In the genomic region with DNA sequence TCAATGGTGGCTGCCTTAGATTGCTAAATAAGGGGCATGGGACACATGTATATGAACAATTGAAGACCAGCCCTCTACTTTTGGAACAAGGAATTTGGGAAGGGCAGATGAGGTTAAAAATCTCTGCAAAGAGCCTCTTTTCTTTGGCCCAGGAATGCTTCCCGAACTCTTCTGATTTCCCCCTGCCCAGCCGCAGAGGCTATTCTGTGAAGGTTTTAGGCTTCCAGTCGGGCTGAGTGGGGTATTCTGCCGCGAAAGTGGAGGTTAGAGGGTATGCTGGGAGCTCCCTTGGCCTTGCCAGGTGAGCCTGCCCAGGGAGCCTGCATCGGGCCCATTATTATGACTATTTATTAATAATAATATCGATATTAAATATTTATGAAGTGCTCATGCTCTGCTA, we compare ENCODE assay signal across 8 cellular contexts. TPM values are rescaled to one million over a fixed set of nuclear protein-coding genes. Genes with fewer than 3 reads are reported as not detected.
DNase-seq lines count a peak whose midpoint lies in the region; FAIRE-seq lines count a peak whose summit lies in the region.

No MANE protein-coding gene starts in this region.

- H3K36me3 Mint-ChIP-seq in activated CD4-positive, alpha-beta memory T cell treated with anti-CD3 and anti-CD28 coated beads for 36 hours: no peaks in the 10 kb centered on the region

- H3K27ac ChIP-seq in iPS DF 6.9 (ENCODE audit: low read length) (no peak overlapping the region), small intestine (ENCODE audit: low read depth in 1 of 2, low read length in 1 of 2) (peak overlapping the region in 1 of 2 donors; percentile 79)

- peaks cover 18% of the 10 kb centered on the region for H3K4me1 Mint-ChIP-seq in activated CD4-positive, alpha-beta memory T cell treated with anti-CD3 and anti-CD28 coated beads for 36 hours (ENCODE audit: low read depth)

- intact Hi-C loops in activated CD4-positive, alpha-beta memory T cell treated with anti-CD3 and anti-CD28 coated beads for 36 hours (cut with micrococcal nuclease): no loop called here

- H3K27me3 ChIP-seq in H7 (ENCODE audit: control insufficient read depth, insufficient read depth, low read length) (no peaks in the 10 kb centered on the region), iPS DF 6.9 (ENCODE audit: control insufficient read depth, insufficient read depth, low read length) (no peaks in the 10 kb centered on the region), small intestine (ENCODE audit: control insufficient read depth in 2 of 2, insufficient read depth in 2 of 2, low read length in 2 of 2) (no peaks in the 10 kb centered on the region)

- CTCF ChIA-PET in activated CD4-positive, alpha-beta memory T cell treated with anti-CD3 and anti-CD28 coated beads for 36 hours (lab: Charles Lee): interaction anchor here (0.8 to 2.8 kb wide), 5 partner anchors 10 to 452 kb away, joined by 3 to 17 read pairs (median 6); a partner anchor contains a TSS

- H3K9me3 ChIP-seq in iPS DF 6.9 (ENCODE audit: control insufficient read depth, insufficient read depth, low read length) (no peaks in the 10 kb centered on the region), small intestine (ENCODE audit: control insufficient read depth, low read depth) (no peaks in the 10 kb centered on the region)

- POLR2A ChIA-PET in activated CD4-positive, alpha-beta memory T cell treated with anti-CD3 and anti-CD28 coated beads for 36 hours (lab: Charles Lee): no interaction called here

- H3K4me1 ChIP-seq in iPS DF 6.9 (ENCODE audit: control insufficient read depth, insufficient read depth, low read length) (0 out of 2 replicates have a peak, but pooled peaks cover 3% of the 10 kb centered on the region), small intestine (ENCODE audit: control insufficient read depth in 2 of 2, insufficient read depth in 1 of 2, low read depth in 1 of 2, low read length in 1 of 2) (peaks cover 3 to 7% of the 10 kb centered on the region in 2 donors)

- H3K4me3 Mint-ChIP-seq in activated CD4-positive, alpha-beta memory T cell treated with anti-CD3 and anti-CD28 coated beads for 36 hours: peak overlapping the region; percentile 22

- FAIRE-seq in small intestine (lab: Jason Lieb, UNC) (no peak), urothelium cell line (lab: Jason Lieb, UNC) (no peak)

- H3K4me3 ChIP-seq in H7 (ENCODE audit: insufficient read depth, low read depth, low read length): peak overlapping the region; percentile 61
- H3K4me3 ChIP-seq in iPS DF 6.9 (ENCODE audit: low read length): peak overlapping the region; percentile 61; the same call in 1 of the 2 replicates
- H3K4me3 ChIP-seq in small intestine (ENCODE audit: low read depth in 1 of 2, low read length in 2 of 2): peak overlapping the region; percentile 67 to 88

- no CpG with 5 or more reads among the region's 7 CpGs for WGBS in iPS DF 6.9 (ENCODE audit: insufficient coverage, insufficient read length)
- 43 to 48% (median 46%) methylated on average over 7 of the region's 7 CpGs for WGBS in small intestine, 3 donors

- no peaks in the 10 kb centered on the region for H3K27me3 Mint-ChIP-seq in activated CD4-positive, alpha-beta memory T cell treated with anti-CD3 and anti-CD28 coated beads for 36 hours

- no peaks in the 10 kb centered on the region for H3K9me3 Mint-ChIP-seq in activated CD4-positive, alpha-beta memory T cell treated with anti-CD3 and anti-CD28 coated beads for 36 hours

- H3K36me3 ChIP-seq in H7 (replicated peaks; ENCODE audit: control insufficient read depth, insufficient read depth, low read length) (no peaks in the 10 kb centered on the region), iPS DF 6.9 (ENCODE audit: control insufficient read depth, insufficient read depth, low read length) (no peaks in the 10 kb centered on the region), small intestine (ENCODE audit: control insufficient read depth in 2 of 2, insufficient read depth in 2 of 2, low read length in 2 of 2) (no peaks in the 10 kb centered on the region)

- peak; percentile 66 for DNase-seq in H7
- DNase-seq in activated CD4-positive, alpha-beta memory T cell treated with anti-CD3 and anti-CD28 coated beads for 36 hours: no peak
- no peak for DNase-seq in iPS DF 6.9 (ENCODE audit: low read depth, low spot score)
- no peak for DNase-seq in small intestine
- no peak for DNase-seq in NOMO-1 treated with DMSO at 0.1 percent for 48 hours (lab: John Stamatoyannopoulos, UW; ENCODE audit: unreplicated experiment)
- DNase-seq in urothelium cell line (ENCODE audit: low spot score): no peak
- no peak for DNase-seq in NCI-H345 (lab: John Stamatoyannopoulos, UW)
- no peak for DNase-seq in NCI-H146 (lab: John Stamatoyannopoulos, UW)

- peak overlapping the region; percentile 35 for H3K27ac Mint-ChIP-seq in activated CD4-positive, alpha-beta memory T cell treated with anti-CD3 and anti-CD28 coated beads for 36 hours

RNA-seq across cellular contexts. Expression of a gene that starts 1.2 kb away (rescaled TPM):
- total RNA-seq in H7 (2014; rRNA removed; shearing (Covaris generic)): 8.3 and 11.8 TPM in 2 replicates
- 10 to 100 TPM; 12.1 to 12.4 TPM for total RNA-seq in activated CD4-positive, alpha-beta memory T cell treated with anti-CD3 and anti-CD28 coated beads for 36 hours
- polyA plus RNA-seq in small intestine: 1 to 10 TPM in 2 of 3 donors, under 1 TPM in 1; 0.22 to 4.5 (median 2.4) TPM

RNA-seq across cellular contexts. Expression of a gene that starts 22.0 kb away (rescaled TPM):
- total RNA-seq in H7 (2014; rRNA removed; shearing (Covaris generic)): 47.1 and 56.8 TPM in 2 replicates
- 100 to 1,000 TPM; 106 to 119 TPM for total RNA-seq in activated CD4-positive, alpha-beta memory T cell treated with anti-CD3 and anti-CD28 coated beads for 36 hours
- polyA plus RNA-seq in small intestine: 100 to 1,000 TPM; 325 to 498 (median 473) TPM

RNA-seq across cellular contexts. Expression of a gene that starts 43.7 kb away (rescaled TPM):
- total RNA-seq in H7 (2014; rRNA removed; shearing (Covaris generic)): 11.8 and 16.0 TPM in 2 replicates
- total RNA-seq in activated CD4-positive, alpha-beta memory T cell treated with anti-CD3 and anti-CD28 coated beads for 36 hours: 10 to 100 TPM; 32.0 to 34.1 TPM
- 10 to 100 TPM in 1 of 3 donors, 1 to 10 TPM in 2; 8.6 to 17.4 (median 9.8) TPM for polyA plus RNA-seq in small intestine

RNA-seq across cellular contexts. Expression of a gene that starts 53.6 kb away (rescaled TPM):
- total RNA-seq in H7 (2014; rRNA removed; shearing (Covaris generic)): 10.1 and 11.9 TPM in 2 replicates
- total RNA-seq in activated CD4-positive, alpha-beta memory T cell treated with anti-CD3 and anti-CD28 coated beads for 36 hours: under 1 TPM; 0.55 to 0.73 TPM
- polyA plus RNA-seq in small intestine: 10 to 100 TPM; 22.2 to 48.7 (median 24.6) TPM
